8 cellular contexts compared by ENCODE assay signal in the genomic region with DNA sequence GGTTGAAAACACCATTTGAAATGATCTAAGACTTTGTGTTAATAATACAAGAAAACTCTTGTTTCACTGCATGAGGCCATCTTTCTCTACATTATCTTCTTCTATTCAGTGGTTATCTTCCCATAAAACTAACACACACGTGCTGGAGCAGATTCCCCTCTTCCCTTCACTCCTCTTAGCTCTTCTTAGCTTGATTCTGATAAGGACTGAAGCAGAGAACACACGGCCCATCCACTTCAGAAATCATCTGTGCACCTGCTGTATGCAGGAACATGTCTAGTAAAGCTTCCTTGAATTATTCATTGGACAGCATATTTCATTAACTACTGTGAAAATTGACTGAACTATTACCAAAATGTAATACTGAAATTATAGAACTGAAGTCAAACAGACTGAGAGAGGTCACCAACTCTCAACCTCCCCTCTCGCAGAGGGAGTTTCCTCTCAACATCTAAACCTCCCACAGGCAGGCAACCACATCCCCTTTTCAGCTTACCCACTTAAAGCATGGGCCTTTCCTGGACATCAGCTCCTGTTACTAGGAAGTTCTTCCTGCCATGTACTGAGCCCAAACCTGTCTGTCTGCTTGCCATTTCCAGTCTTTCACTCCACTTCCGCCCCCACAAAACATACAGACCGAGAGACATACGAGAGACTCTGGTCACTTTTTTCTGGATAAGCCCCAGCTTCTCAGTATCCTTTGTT.
A peak's percentile ranks its signal among the peaks of the same experiment; 100 is the strongest.
DNase-seq lines count a peak whose midpoint lies in the region; ATAC-seq, FAIRE-seq and TF ChIP-seq lines count a peak whose summit lies in the region.

No MANE protein-coding gene starts in this region.

- H3K27ac ChIP-seq in right lobe of liver (no peak overlapping the region), HepG2 (ENCODE audit: extremely low read length, insufficient read depth, low read length) (no peak overlapping the region)

- TF ChIP-seq RAD21 in HepG2 (CRISPR knock-in tag; IDR thresholded peaks at IDR 0.05) = no peak

- H3K27ac Mint-ChIP-seq in activated CD4-positive, alpha-beta T cell treated with anti-CD3 and anti-CD28 coated beads, Interleukin-2, amount 10 ng/mL, durations not matched to agents 7 days and 5 days = peak overlapping the region; percentile 85

- no peak for FAIRE-seq in HepG2 (lab: Jason Lieb, UNC)

- BruUV-seq in HepG2 (replicated peaks; lab: Mats Ljungman, UMichigan) = no TSS peak

- intact Hi-C loops in right lobe of liver (cut with DNase I) (no loop called here), HepG2 (cut with micrococcal nuclease; ENCODE audit: unreplicated experiment) (no loop called here)

- H3K27me3 ChIP-seq in right lobe of liver = no peaks in the 10 kb centered on the region
- no peaks in the 10 kb centered on the region for H3K27me3 ChIP-seq in HepG2 (ENCODE audit: control insufficient read depth in 1 of 2, insufficient read depth in 2 of 2, low read length in 2 of 2)

- CTCF ChIA-PET in HepG2 (lab: Yijun Ruan, JAX; ENCODE audit: low intra/inter-chr PET ratio, low total read pairs) = no interaction called here
- CTCF ChIA-PET in activated CD4-positive, alpha-beta T cell treated with anti-CD3 and anti-CD28 coated beads, Interleukin-2, amount 10 ng/mL, durations not matched to agents 7 days and 5 days (lab: Charles Lee) = interaction anchor here (0.7 to 1.4 kb wide), 5 partner anchors 9 to 140 kb away, joined by 3 to 4 read pairs (median 3); no protein-coding TSS in a partner anchor

- no peaks in the 10 kb centered on the region for H4K20me1 ChIP-seq in HepG2 (ENCODE audit: insufficient read depth, low read length)

- in situ Hi-C loops in HepG2 (cut with HindIII; ENCODE audit: extremely low pct_ligation_motif_present, low pct_unique_long_range_greater_than_20kb) = no loop called here

- H3K4me1 ChIP-seq in right lobe of liver (no peaks in the 10 kb centered on the region), HepG2 (ENCODE audit: insufficient read depth, low read length) (no peaks in the 10 kb centered on the region)

- WGBS in right lobe of liver (ENCODE audit: insufficient coverage, low coverage, low lambda C conversion rate, missing lambda C conversion rate) = 48% methylated on average over 6 of the region's 6 CpGs
- 71% methylated on average over 6 of the region's 6 CpGs for whole genome bisulfite sequencing in HepG2 (ENCODE audit: low lambda C conversion rate)

- H3K36me3 Mint-ChIP-seq in activated CD4-positive, alpha-beta T cell treated with anti-CD3 and anti-CD28 coated beads, Interleukin-2, amount 10 ng/mL, durations not matched to agents 7 days and 5 days (ENCODE audit: low read depth) = peaks cover 11% of the 10 kb centered on the region

- H3K27me3 Mint-ChIP-seq in activated CD4-positive, alpha-beta T cell treated with anti-CD3 and anti-CD28 coated beads, Interleukin-2, amount 10 ng/mL, durations not matched to agents 7 days and 5 days = no peaks in the 10 kb centered on the region

- H3K4me2 ChIP-seq in HepG2 (ENCODE audit: low read depth, low read length) = no peak overlapping the region

- TF ChIP-seq POLR2A in right lobe of liver (IDR thresholded peaks at IDR 0.05) = no peak
- no peak for TF ChIP-seq POLR2A in HepG2 (IDR thresholded peaks at IDR 0.05; ENCODE audit: insufficient read depth in 1 of 2, low read depth in 2 of 2, low read length in 2 of 2)

- ATAC-seq in right lobe of liver (peak in 3 of 4 donors; percentile 24 to 42 (median 33)), HepG2 (no peak), HG03159 (IDR thresholded peaks at IDR 0.05; ENCODE audit: unreplicated experiment) (peak; percentile 88)

- no peak overlapping the region for H2AFZ ChIP-seq in HepG2 (ENCODE audit: low read length)

- no peak for TF ChIP-seq EP300 in HepG2 (IDR thresholded peaks at IDR 0.05; ENCODE audit: low read depth in 2 of 2, low read length in 2 of 2)
- TF ChIP-seq EP300 in HepG2 (CRISPR knock-in tag; IDR thresholded peaks at IDR 0.05; ENCODE audit: borderline replicate concordance) = no peak

- H3K9me3 ChIP-seq in right lobe of liver (no peaks in the 10 kb centered on the region), HepG2 (ENCODE audit: low read length) (no peaks in the 10 kb centered on the region)

- H3K9me3 Mint-ChIP-seq in activated CD4-positive, alpha-beta T cell treated with anti-CD3 and anti-CD28 coated beads, Interleukin-2, amount 10 ng/mL, durations not matched to agents 7 days and 5 days = peaks cover 7% of the 10 kb centered on the region

- H3K4me1 Mint-ChIP-seq in activated CD4-positive, alpha-beta T cell treated with anti-CD3 and anti-CD28 coated beads, Interleukin-2, amount 10 ng/mL, durations not matched to agents 7 days and 5 days = peaks cover 32% of the 10 kb centered on the region

- H3K79me2 ChIP-seq in HepG2 (ENCODE audit: insufficient read depth, low read length) = no peaks in the 10 kb centered on the region

- DNase-seq in right lobe of liver = no peak
- no peak for DNase-seq in HepG2 (ENCODE audit: low spot score)
- DNase-seq in activated CD4-positive, alpha-beta T cell treated with anti-CD3 and anti-CD28 coated beads, Interleukin-2, amount 10 ng/mL, durations not matched to agents 7 days and 5 days = peak; percentile 60
- DNase-seq in stimulated activated CD4-positive, alpha-beta T cell treated with anti-CD3 and anti-CD28 coated beads, Interleukin-4, amount 100 ng/mL, for 4 hours = peak; percentile 17 to 36
- no peak for DNase-seq in SHP77 treated with DMSO at 0.1 percent for 48 hours (lab: John Stamatoyannopoulos, UW)
- DNase-seq in DMS53 treated with DMSO at 0.1 percent for 48 hours (lab: John Stamatoyannopoulos, UW; ENCODE audit: unreplicated experiment) = no peak
- no peak for DNase-seq in kidney tubule cell (ENCODE audit: low spot score)

- TF ChIP-seq CTCF in right lobe of liver (IDR thresholded peaks at IDR 0.05) (no peak), HepG2 (CRISPR knock-in tag; IDR thresholded peaks at IDR 0.05) (no peak)

- H3K9ac ChIP-seq in HepG2 (ENCODE audit: insufficient read depth, low read depth, low read length) = no peak overlapping the region

- POLR2A ChIA-PET in HepG2 (lab: Yijun Ruan, JAX) = no interaction called here
- POLR2A ChIA-PET in activated CD4-positive, alpha-beta T cell treated with anti-CD3 and anti-CD28 coated beads, Interleukin-2, amount 10 ng/mL, durations not matched to agents 7 days and 5 days (lab: Charles Lee) = interaction anchor here (1.2 to 1.3 kb wide), 2 partner anchors 8 to 10 kb away, joined by 3 to 4 read pairs; no protein-coding TSS in a partner anchor

- peak overlapping the region; percentile 42 for H3K4me3 Mint-ChIP-seq in activated CD4-positive, alpha-beta T cell treated with anti-CD3 and anti-CD28 coated beads, Interleukin-2, amount 10 ng/mL, durations not matched to agents 7 days and 5 days

- H3K4me3 ChIP-seq in right lobe of liver (no peak overlapping the region), HepG2 (replicated peaks in 1 of 3; ENCODE audit: insufficient read depth in 1 of 3, low read depth in 2 of 3, low read length in 3 of 3) (no peak overlapping the region)

- peaks cover 0 to 10% (median 5%) of the 10 kb centered on the region in 4 donors for H3K36me3 ChIP-seq in right lobe of liver
- H3K36me3 ChIP-seq in HepG2 (replicated peaks in 1 of 2; ENCODE audit: control insufficient read depth in 1 of 2, insufficient read depth in 2 of 2, low read length in 2 of 2) = no peaks in the 10 kb centered on the region

TF ChIP-seq in HepG2, 621 proteins besides CTCF, POLR2A, EP300 and RAD21:
- TF ChIP-seq ZNF253 (CRISPR knock-in tag; IDR thresholded peaks at IDR 0.05; ENCODE audit: borderline replicate concordance) (no peak), RNF2 (conservative IDR thresholded peaks at IDR 0.05; ENCODE audit: low read depth) (no peak), KDM2A (CRISPR knock-in tag; IDR thresholded peaks at IDR 0.05; ENCODE audit: borderline replicate concordance, low read depth) (no peak), ZNF350 (CRISPR knock-in tag; IDR thresholded peaks at IDR 0.05; ENCODE audit: borderline replicate concordance, low read depth) (no peak), MBD4 (IDR thresholded peaks at IDR 0.05; ENCODE audit: borderline replicate concordance, low read length) (no peak), ZNF292 (CRISPR knock-in tag; IDR thresholded peaks at IDR 0.05; ENCODE audit: borderline replicate concordance, low read depth) (no peak), ZZZ3 (CRISPR knock-in tag; IDR thresholded peaks at IDR 0.05; ENCODE audit: borderline replicate concordance) (no peak), ARID2 (CRISPR knock-in tag; IDR thresholded peaks at IDR 0.05; ENCODE audit: borderline replicate concordance) (no peak)

Comparison
In these comparisons a context has a peak if more than half of its experiments do, and no peak if none do; other contexts are left out.
1. DNase-seq: peak in activated CD4-positive, alpha-beta T cell treated with anti-CD3 and anti-CD28 coated beads, Interleukin-2, amount 10 ng/mL, durations not matched to agents 7 days and 5 days (single experiment) and stimulated activated CD4-positive, alpha-beta T cell treated with anti-CD3 and anti-CD28 coated beads, Interleukin-4, amount 100 ng/mL, for 4 hours (2 of 2); none in right lobe of liver (0 of 3), HepG2 (single experiment), SHP77 treated with DMSO at 0.1 percent for 48 hours (single experiment), DMS53 treated with DMSO at 0.1 percent for 48 hours (single experiment) and kidney tubule cell (single experiment).